27 cellular contexts compared by ENCODE assay signal in the genomic region with DNA sequence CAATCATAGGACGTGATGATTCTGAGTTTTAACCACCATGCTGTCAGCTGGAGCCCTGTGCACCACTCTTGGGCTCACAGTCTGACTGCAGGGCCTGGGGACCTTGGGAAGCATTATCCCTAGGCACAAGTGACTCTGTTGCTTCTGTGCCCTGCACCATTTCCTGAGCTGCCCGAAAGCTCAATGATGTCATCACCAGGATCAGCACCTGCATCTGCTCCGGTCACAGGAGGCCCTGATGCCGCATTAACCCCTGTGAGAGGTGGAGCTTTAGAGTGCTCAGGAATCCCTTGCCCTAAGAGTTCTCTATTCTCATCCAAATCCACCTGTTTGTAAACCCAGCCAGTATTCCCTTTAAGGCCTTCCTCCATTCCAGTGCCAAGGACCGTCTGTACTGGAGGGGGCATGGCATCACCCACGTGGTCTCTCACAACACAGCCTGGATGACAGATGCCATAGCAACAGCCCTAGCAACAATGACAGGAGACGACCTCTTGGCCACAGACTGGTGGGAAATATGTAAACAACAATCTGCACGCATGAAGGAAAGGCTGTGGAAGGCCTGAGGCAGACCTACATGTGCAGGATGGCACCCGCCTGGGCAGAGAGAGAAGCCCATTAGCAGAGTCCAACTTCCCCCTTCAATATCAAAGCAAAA.
DNase-seq lines count a peak whose midpoint lies in the region; ATAC-seq and TF ChIP-seq lines count a peak whose summit lies in the region.
"Had no signal": no experiment of that assay in that cellular context is flagged by ENCODE, and none has a peak within 500 bp of the region (broad histone marks: within the 10 kb centered on the region; RNA-seq: fewer than 3 reads in every experiment).

No MANE protein-coding gene starts in this region.

- no peak overlapping the region; the same call in 1 of the 2 replicates for H2AFZ ChIP-seq in MM.1S (ENCODE audit: low read length)

- DNase-seq in NCI-H1694 treated with DMSO at 0.1 percent for 48 hours (lab: John Stamatoyannopoulos, UW) (peak; percentile 57), NCI-H1694 (lab: John Stamatoyannopoulos, UW) (no peak), MM.1S (peak; percentile 9), astrocyte of the hippocampus (ENCODE audit: low read depth, low spot score) (peak; percentile 14), nucleus accumbens (lab: John Stamatoyannopoulos, UW) (peak in 30 of 56 donors; percentile 12 to 69 (median 25))
- no peak for DNase-seq in NK-92 treated with Interleukin-12 subunit alpha and Interleukin-12 subunit beta, amount 100 ng/mL, for 24 hours (lab: John Stamatoyannopoulos, UW)
- no peak for DNase-seq in activated T-cell treated with anti-CD3 and anti-CD28 coated beads, Interleukin-2, amount 50 U/mL, for 48 hours
- DNase-seq: activated CD4-positive, alpha-beta T cell treated with anti-CD3 and anti-CD28 coated beads for 4 hours; activated CD8-positive, alpha-beta memory T cell treated with anti-CD3 and anti-CD28 coated beads for 24 hours; activated naive CD4-positive, alpha-beta T cell; activated T-cell treated with anti-CD3 and anti-CD28 coated beads, Interleukin-2, amount 50 U/mL, for 4 hours; BE2C; DND-41; left ventricle myocardium superior; naive thymus-derived CD8-positive, alpha-beta T cell; NCI-H187 treated with DMSO at 0.1 percent for 48 hours; spleen; stimulated activated CD4-positive, alpha-beta T cell treated with anti-CD3 and anti-CD28 coated beads, Interleukin-2, amount 100 ng/mL, for 48 hours; T-helper 17 cell; testis had no signal

- no peaks in the 10 kb centered on the region for H3K9me3 ChIP-seq in MM.1S (replicated peaks; ENCODE audit: insufficient read depth, low read length)
- H3K9me3 ChIP-seq: A549, adrenal gland, BE2C, breast epithelium, testis had no signal

- TF ChIP-seq CTCF in MM.1S (IDR thresholded peaks at IDR 0.05; ENCODE audit: low read length), result no peak

- no peaks in the 10 kb centered on the region for H3F3A ChIP-seq in MM.1S (ENCODE audit: insufficient read depth, low read length)

- no peak for ATAC-seq in GM21390 (IDR thresholded peaks at IDR 0.05; ENCODE audit: unreplicated experiment)
- ATAC-seq: A549; activated T-cell treated with anti-CD3 and anti-CD28 coated beads, Interleukin-2, amount 50 U/mL, for 4 hours; GM12878; HCT116; left ventricle myocardium superior; naive thymus-derived CD8-positive, alpha-beta T cell; stimulated activated memory B cell treated with anti-CD40 and anti-IgM and Interleukin-4, amounts not matched to agents 10 μg/mL and 1 μg/mL and 100 μg/mL, for 72 hours; T-helper 17 cell had no signal

- H3K4me1 ChIP-seq in MM.1S (ENCODE audit: low read length), result peaks cover 32% of the 10 kb centered on the region
- H3K4me1 ChIP-seq: A549, adrenal gland, BE2C, breast epithelium, spleen, testis had no signal

- no peaks in the 10 kb centered on the region for H3K9me2 ChIP-seq in MM.1S (replicated peaks; ENCODE audit: insufficient read depth, low read length)

- no peak overlapping the region for H3K27ac ChIP-seq in MM.1S (ENCODE audit: low read length)
- H3K27ac ChIP-seq: A549, adrenal gland, breast epithelium, spleen, testis had no signal

- no peak overlapping the region for H3K9ac ChIP-seq in MM.1S (ENCODE audit: low read length)

- H3K4me3 ChIP-seq in MM.1S (ENCODE audit: low read length), result no peak overlapping the region
- H3K4me3 ChIP-seq: A549, adrenal gland, breast epithelium, GM12878, spleen, testis had no signal

- H4K20me1 ChIP-seq in MM.1S (ENCODE audit: insufficient read depth, low read length), result no peaks in the 10 kb centered on the region

- H3K79me2 ChIP-seq in MM.1S (ENCODE audit: low read length), result no peaks in the 10 kb centered on the region

- H3K27me3 ChIP-seq in MM.1S (replicated peaks; ENCODE audit: insufficient read depth, low read length), result no peaks in the 10 kb centered on the region
- H3K27me3 ChIP-seq: adrenal gland, BE2C, breast epithelium, testis had no signal

- H3K36me3 ChIP-seq in MM.1S (replicated peaks; ENCODE audit: insufficient read depth, low read length), result no peaks in the 10 kb centered on the region
- H3K36me3 ChIP-seq: adrenal gland, BE2C, breast epithelium, spleen had no signal

- no peak overlapping the region for H3K4me2 ChIP-seq in MM.1S (ENCODE audit: low read depth, low read length)
- H3K4me2 ChIP-seq: A549 had no signal

Comparison
In these comparisons a context has a peak if more than half of its experiments do, and no peak if none do; other contexts are left out.
1. DNase-seq: peak in NCI-H1694 treated with DMSO at 0.1 percent for 48 hours (single experiment), MM.1S (single experiment), astrocyte of the hippocampus (single experiment) and nucleus accumbens (30 of 56); none in NCI-H1694 (single experiment), NK-92 treated with Interleukin-12 subunit alpha and Interleukin-12 subunit beta, amount 100 ng/mL, for 24 hours (single experiment) and activated T-cell treated with anti-CD3 and anti-CD28 coated beads, Interleukin-2, amount 50 U/mL, for 48 hours (0 of 2).